ENCODE assay signal across 8 cellular contexts in genomic region chr1:206469411-206469932, GRCh38. TPM values are rescaled to one million over a fixed set of nuclear protein-coding genes. Genes with fewer than 3 reads are reported as not detected.
DNase-seq lines count a peak whose midpoint lies in the region; ATAC-seq and TF ChIP-seq lines count a peak whose summit lies in the region.

No MANE protein-coding gene starts in this region.

- peak; percentile 65 for ATAC-seq in esophagus mucosa
- ATAC-seq in stimulated activated naive B cell treated with anti-CD40 and anti-IgM and Interleukin-4, amounts not matched to agents 10 μg/mL and 1 μg/mL and 100 μg/mL, for 72 hours (replicated peaks): peak in 1 of 2 donors; percentile 21
- ATAC-seq in HG03095 (IDR thresholded peaks at IDR 0.05; ENCODE audit: unreplicated experiment): no peak

- peak overlapping the region; percentile 83 for H3K27ac Mint-ChIP-seq in stimulated activated naive B cell treated with anti-CD40 and anti-IgM and Interleukin-4, amounts not matched to agents 10 μg/mL and 1 μg/mL and 100 μg/mL, for 72 hours

- H3K27ac ChIP-seq in VCaP: peak overlapping the region; percentile 56; the same call in 1 of the 2 replicates

- H3K36me3 Mint-ChIP-seq in stimulated activated naive B cell treated with anti-CD40 and anti-IgM and Interleukin-4, amounts not matched to agents 10 μg/mL and 1 μg/mL and 100 μg/mL, for 72 hours: peaks cover 20 to 33% of the 10 kb centered on the region in 2 donors

- DNase-seq in DMS53 (lab: John Stamatoyannopoulos, UW): peak; percentile 58
- no peak for DNase-seq in DMS53 treated with DMSO at 0.1 percent for 48 hours (lab: John Stamatoyannopoulos, UW; ENCODE audit: unreplicated experiment)
- DNase-seq in stimulated activated naive B cell treated with anti-CD40 and anti-IgM and Interleukin-4, amounts not matched to agents 10 μg/mL and 1 μg/mL and 100 μg/mL, for 72 hours: no peak
- no peak for DNase-seq in C1 segment of cervical spinal cord (lab: John Stamatoyannopoulos, UW)
- no peak for DNase-seq in ureter (ENCODE audit: low spot score)

- no peaks in the 10 kb centered on the region for H3K27me3 Mint-ChIP-seq in stimulated activated naive B cell treated with anti-CD40 and anti-IgM and Interleukin-4, amounts not matched to agents 10 μg/mL and 1 μg/mL and 100 μg/mL, for 72 hours

- no peak for TF ChIP-seq CTCF in VCaP (conservative IDR thresholded peaks at IDR 0.05)

- peak overlapping the region; percentile 88 to 96 for H3K4me3 Mint-ChIP-seq in stimulated activated naive B cell treated with anti-CD40 and anti-IgM and Interleukin-4, amounts not matched to agents 10 μg/mL and 1 μg/mL and 100 μg/mL, for 72 hours

- no peaks in the 10 kb centered on the region for H3K9me3 Mint-ChIP-seq in stimulated activated naive B cell treated with anti-CD40 and anti-IgM and Interleukin-4, amounts not matched to agents 10 μg/mL and 1 μg/mL and 100 μg/mL, for 72 hours

- peaks cover 67 to 89% of the 10 kb centered on the region in 2 donors for H3K4me1 Mint-ChIP-seq in stimulated activated naive B cell treated with anti-CD40 and anti-IgM and Interleukin-4, amounts not matched to agents 10 μg/mL and 1 μg/mL and 100 μg/mL, for 72 hours

RNA-seq across cellular contexts. Expression of gene IKBKE, which starts 0.8 kb away (rescaled TPM):
- total RNA-seq in esophagus mucosa (14.2 TPM), ureter (12.5 TPM)

RNA-seq across cellular contexts. Expression of gene RASSF5, which starts 37.9 kb away (rescaled TPM):
- total RNA-seq in esophagus mucosa (38.7 TPM), ureter (35.5 TPM)
